ENCODE assay signal across 16 cellular contexts in the genomic region with DNA sequence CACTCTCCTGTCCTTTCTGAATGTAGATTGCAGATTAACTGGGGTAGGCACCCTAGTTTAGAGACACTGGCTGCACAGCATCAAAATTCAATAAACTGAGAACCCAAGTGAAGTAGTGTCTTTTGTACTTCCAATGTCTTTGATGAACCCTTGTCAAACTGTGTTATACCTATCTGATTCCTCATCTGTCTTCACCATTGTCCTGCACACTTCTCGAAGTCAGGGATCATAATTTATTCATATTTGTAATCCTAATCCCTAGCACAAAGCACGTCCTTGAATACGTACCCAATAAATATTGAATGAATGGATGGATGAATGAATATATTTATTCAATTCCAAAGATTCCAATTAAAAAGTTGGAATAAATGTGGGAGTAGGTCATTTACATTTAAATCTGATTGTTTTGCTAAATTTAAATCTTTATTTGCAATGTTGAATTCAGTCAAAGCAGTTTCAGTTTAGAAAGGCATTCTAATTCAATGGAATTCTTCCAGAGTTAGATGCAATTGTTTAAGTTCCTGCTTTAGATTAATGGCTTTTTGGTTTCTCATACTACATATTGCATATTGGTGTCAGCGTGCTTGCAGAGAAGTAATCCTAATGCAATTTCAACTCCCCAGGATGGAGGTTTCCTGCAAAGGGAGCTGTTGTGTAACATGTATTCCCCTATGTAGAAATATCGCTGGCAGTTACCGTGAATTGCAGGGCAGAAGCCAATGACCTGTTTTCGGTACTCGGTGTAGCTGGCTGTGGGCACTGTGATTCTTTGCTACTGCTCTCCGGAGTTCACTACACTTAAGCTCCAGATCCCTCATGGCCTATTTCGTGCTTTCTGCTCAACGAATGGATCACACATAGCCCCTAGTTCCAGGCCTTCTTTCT.
DNase-seq lines count a peak whose midpoint lies in the region; ATAC-seq and TF ChIP-seq lines count a peak whose summit lies in the region.
"Had no signal": no experiment of that assay in that cellular context is flagged by ENCODE, and none has a peak within 500 bp of the region (broad histone marks: within the 10 kb centered on the region; RNA-seq: fewer than 3 reads in every experiment).

No MANE protein-coding gene starts in this region.

- H3K36me3 ChIP-seq in psoas muscle (ENCODE audit: insufficient read depth in 1 of 2, low read depth in 1 of 2) = no peaks in the 10 kb centered on the region
- no peaks in the 10 kb centered on the region for H3K36me3 ChIP-seq in effector memory CD4-positive, alpha-beta T cell (ENCODE audit: control insufficient read depth, insufficient read depth, low read length)

- ATAC-seq in psoas muscle (peak; percentile 54 to 94 (median 80)), GM19035 (IDR thresholded peaks at IDR 0.05; ENCODE audit: unreplicated experiment) (no peak)
- ATAC-seq: Panc1; SK-N-SH treated with all-trans-retinoic acid at 6 μM for 48 hours; stimulated activated naive CD8-positive, alpha-beta T cell treated with anti-CD3 and anti-CD28 coated beads, Interleukin-15, Interleukin-2, amounts not matched to agents 100 U/mL and 50 U/mL, for 24 hours had no signal

- H3K4me3 ChIP-seq in NB4 (ENCODE audit: low read depth, low read length) = no peak overlapping the region
- H3K4me3 ChIP-seq in choroid plexus epithelial cell (ENCODE audit: low read depth, low read length) = no peak overlapping the region
- H3K4me3 ChIP-seq in psoas muscle = no peak overlapping the region
- H3K4me3 ChIP-seq in effector memory CD4-positive, alpha-beta T cell (ENCODE audit: insufficient read depth, low read depth, low read length, poor library complexity, severe bottlenecking) = no peak overlapping the region
- H3K4me3 ChIP-seq in lower leg skin (ENCODE audit: low read depth, poor library complexity, severe bottlenecking) = no peak overlapping the region

- intact Hi-C loops in psoas muscle (cut with DNase I) = no loop called here
- intact Hi-C loops in lower leg skin (cut with DNase I; ENCODE audit: low total_unique reads) = no loop called here

- TF ChIP-seq CTCF in NB4 (IDR thresholded peaks at IDR 0.05; ENCODE audit: low read depth, low read length) (no peak), choroid plexus epithelial cell (conservative IDR thresholded peaks at IDR 0.05; ENCODE audit: low read depth, low read length) (no peak), psoas muscle (IDR thresholded peaks at IDR 0.05) (no peak), lower leg skin (IDR thresholded peaks at IDR 0.05) (no peak)

- DNase-seq in AML-193 (lab: John Stamatoyannopoulos, UW) = peak; percentile 2 to 6
- DNase-seq in NB4 (ENCODE audit: low read depth) = peak; percentile 92
- DNase-seq in choroid plexus epithelial cell (ENCODE audit: low read depth) = peak; percentile 32
- DNase-seq in psoas muscle = peak; percentile 32 to 72
- no peak for DNase-seq in effector CD8-positive, alpha-beta T cell (lab: John Stamatoyannopoulos, UW)
- no peak for DNase-seq in effector memory CD4-positive, alpha-beta T cell
- DNase-seq in lower leg skin (ENCODE audit: low spot score in 2 of 2) = no peak
- DNase-seq: activated CD4-positive, alpha-beta T cell treated with anti-CD3 and anti-CD28 coated beads, Interleukin-2, amount 10 ng/mL, durations not matched to agents 24 days and 14 days; activated gamma-delta T cell; Caco-2; NCI-H2171 treated with DMSO at 0.1 percent for 48 hours; NCI-H774; stimulated activated naive CD8-positive, alpha-beta T cell treated with anti-CD3 and anti-CD28 coated beads, Interleukin-15, Interleukin-2, amounts not matched to agents 100 U/mL and 50 U/mL, for 24 hours had no signal

- TF ChIP-seq POLR2A in NB4 (IDR thresholded peaks at IDR 0.05; ENCODE audit: extremely low read depth, insufficient read length) (no peak), lower leg skin (IDR thresholded peaks at IDR 0.05) (no peak)

- WGBS in psoas muscle, 3 donors = 62 to 73% (median 64%) methylated on average over 11 of the region's 11 CpGs
- WGBS in lower leg skin, 2 donors = 82 to 86% methylated on average over 11 of the region's 11 CpGs

- H3K27me3 ChIP-seq in psoas muscle (ENCODE audit: insufficient read depth in 3 of 3, low read length in 2 of 3) = no peaks in the 10 kb centered on the region
- H3K27me3 ChIP-seq in effector memory CD4-positive, alpha-beta T cell (replicated peaks; ENCODE audit: control insufficient read depth, insufficient read depth, low read length, poor library complexity, severe bottlenecking) = no peaks in the 10 kb centered on the region

- H3K9me3 ChIP-seq in psoas muscle = no peaks in the 10 kb centered on the region
- H3K9me3 ChIP-seq in effector memory CD4-positive, alpha-beta T cell (ENCODE audit: control insufficient read depth, low read length) = no peaks in the 10 kb centered on the region
- H3K9me3 ChIP-seq: Caco-2 had no signal

- H3K27ac ChIP-seq in psoas muscle = no peak overlapping the region
- no peak overlapping the region for H3K27ac ChIP-seq in effector memory CD4-positive, alpha-beta T cell (ENCODE audit: insufficient read depth, low read length, poor library complexity, severe bottlenecking)

- H3K4me1 ChIP-seq in psoas muscle = no peaks in the 10 kb centered on the region
- no peaks in the 10 kb centered on the region for H3K4me1 ChIP-seq in effector memory CD4-positive, alpha-beta T cell (ENCODE audit: control insufficient read depth, insufficient read depth, low read length, poor library complexity, severe bottlenecking)
- H3K4me1 ChIP-seq: Caco-2 had no signal

Comparison
In these comparisons a context has a peak if more than half of its experiments do, and no peak if none do; other contexts are left out.
1. DNase-seq: peak in AML-193 (2 of 2), NB4 (single experiment), choroid plexus epithelial cell (single experiment) and psoas muscle (2 of 2); none in effector CD8-positive, alpha-beta T cell (single experiment), effector memory CD4-positive, alpha-beta T cell (0 of 3) and lower leg skin (0 of 2).